In genomic region chr22:19982991-19983578, GRCh38 we compare ENCODE assay signal across 1 cellular context.
TF ChIP-seq lines count a peak whose summit lies in the region.

No MANE protein-coding gene starts in this region.

TF ChIP-seq in WTC11, 78 proteins besides CTCF, POLR2A, EP300 and RAD21:
- no peak for TF ChIP-seq ZNF425 (CRISPR knock-in tag; conservative IDR thresholded peaks at IDR 0.05)
- TF ChIP-seq JUN (CRISPR knock-in tag; IDR thresholded peaks at IDR 0.05) = no peak
- no peak for TF ChIP-seq FOXJ3 (CRISPR knock-in tag; IDR thresholded peaks at IDR 0.05; ENCODE audit: borderline replicate concordance)
- no peak for TF ChIP-seq NFYB (CRISPR knock-in tag; conservative IDR thresholded peaks at IDR 0.05; ENCODE audit: low read depth)
- TF ChIP-seq USF2 (CRISPR knock-in tag; IDR thresholded peaks at IDR 0.05) = no peak
- no peak for TF ChIP-seq JAZF1 (CRISPR knock-in tag; IDR thresholded peaks at IDR 0.05)
- 0 out of 2 replicates have a peak, but pooled peaks have one; percentile 14 for TF ChIP-seq FOXK1 (CRISPR knock-in tag; IDR thresholded peaks at IDR 0.05)
